1 cellular context compared by ENCODE assay signal in the genomic region with DNA sequence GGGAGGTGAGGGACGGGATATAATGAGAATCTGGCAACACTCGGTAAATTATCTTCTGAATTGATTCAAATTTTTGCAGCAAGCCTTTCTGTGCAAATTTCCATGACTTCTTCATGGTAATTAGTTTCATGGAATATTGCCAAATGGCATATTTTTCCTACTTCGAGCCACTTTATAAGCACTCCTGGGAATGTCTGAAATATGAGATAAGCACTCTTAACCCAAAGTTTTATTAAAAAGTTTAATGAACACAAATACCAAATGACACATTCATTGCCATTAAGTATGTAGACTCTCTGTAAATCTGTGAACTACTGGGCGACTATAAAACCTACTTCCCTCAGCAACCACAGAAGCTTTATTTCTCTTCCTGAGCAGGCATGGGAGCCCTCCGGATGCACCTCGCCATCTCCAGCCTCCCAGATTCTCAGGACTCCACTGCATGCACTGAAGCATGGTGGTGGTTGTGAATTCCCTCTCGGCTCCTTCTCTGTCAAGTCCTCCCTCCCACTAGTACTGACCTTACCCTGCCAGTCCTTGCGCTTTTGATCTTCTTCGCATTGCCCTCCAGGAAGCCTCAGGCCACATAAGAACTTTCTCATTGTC.
TF ChIP-seq lines count a peak whose summit lies in the region.

No MANE protein-coding gene starts in this region.

TF ChIP-seq in HEK293, 187 proteins besides CTCF, POLR2A, EP300 and RAD21 (continued from another document):
- TF ChIP-seq, protein P1, sequence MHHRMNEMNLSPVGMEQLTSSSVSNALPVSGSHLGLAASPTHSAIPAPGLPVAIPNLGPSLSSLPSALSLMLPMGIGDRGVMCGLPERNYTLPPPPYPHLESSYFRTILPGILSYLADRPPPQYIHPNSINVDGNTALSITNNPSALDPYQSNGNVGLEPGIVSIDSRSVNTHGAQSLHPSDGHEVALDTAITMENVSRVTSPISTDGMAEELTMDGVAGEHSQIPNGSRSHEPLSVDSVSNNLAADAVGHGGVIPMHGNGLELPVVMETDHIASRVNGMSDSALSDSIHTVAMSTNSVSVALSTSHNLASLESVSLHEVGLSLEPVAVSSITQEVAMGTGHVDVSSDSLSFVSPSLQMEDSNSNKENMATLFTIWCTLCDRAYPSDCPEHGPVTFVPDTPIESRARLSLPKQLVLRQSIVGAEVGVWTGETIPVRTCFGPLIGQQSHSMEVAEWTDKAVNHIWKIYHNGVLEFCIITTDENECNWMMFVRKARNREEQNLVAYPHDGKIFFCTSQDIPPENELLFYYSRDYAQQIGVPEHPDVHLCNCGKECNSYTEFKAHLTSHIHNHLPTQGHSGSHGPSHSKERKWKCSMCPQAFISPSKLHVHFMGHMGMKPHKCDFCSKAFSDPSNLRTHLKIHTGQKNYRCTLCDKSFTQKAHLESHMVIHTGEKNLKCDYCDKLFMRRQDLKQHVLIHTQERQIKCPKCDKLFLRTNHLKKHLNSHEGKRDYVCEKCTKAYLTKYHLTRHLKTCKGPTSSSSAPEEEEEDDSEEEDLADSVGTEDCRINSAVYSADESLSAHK (tag by site-specific recombination; IDR thresholded peaks at IDR 0.05), result 0 out of 2 replicates have a peak, but pooled peaks have one; percentile 12
- TF ChIP-seq SETDB1 (IDR thresholded peaks at IDR 0.05; ENCODE audit: insufficient read length, low read length) (no peak), ZNF843 (tag by site-specific recombination; IDR thresholded peaks at IDR 0.05) (peak; percentile 38; the same call in 1 of the 2 replicates)
